ENCODE assay signal across 24 cellular contexts in genomic region chr20:46723039-46723438, GRCh38. TPM values are rescaled to one million over a fixed set of nuclear protein-coding genes. Genes with fewer than 3 reads are reported as not detected.
"Had no signal": no experiment of that assay in that cellular context is flagged by ENCODE, and none has a peak within 500 bp of the region (broad histone marks: within the 10 kb centered on the region; RNA-seq: fewer than 3 reads in every experiment).

No MANE protein-coding gene starts in this region.

- FAIRE-seq: endometrium, islet of Langerhans, keratinocyte had no signal

- DNase-seq: colonic mucosa; cortex of kidney; effector CD8-positive, alpha-beta T cell; effector memory CD8-positive, alpha-beta T cell; endodermal cell; erythroblast; esophagus squamous epithelium; foreskin fibroblast; foreskin melanocyte; gastrocnemius medialis; glutamatergic neuron; head of caudate nucleus; heart right ventricle; hippocampal formation; left cardiac atrium; left lung; left ventricle myocardium superior; lower lobe of right lung; mesenchymal stem cell; mucosa of descending colon had no signal

- H3K27me3 ChIP-seq: colonic mucosa, esophagus squamous epithelium, gastrocnemius medialis, heart right ventricle, left lung had no signal

- H3K4me1 ChIP-seq: colonic mucosa, esophagus squamous epithelium, gastrocnemius medialis, heart right ventricle, left lung, lower lobe of right lung had no signal

- H3K27ac ChIP-seq: colonic mucosa, epithelial cell of prostate, esophagus squamous epithelium, gastrocnemius medialis, heart right ventricle, left lung, lower lobe of right lung had no signal

- H3K9me3 ChIP-seq: colonic mucosa, gastrocnemius medialis, mucosa of descending colon had no signal

- H3K36me3 ChIP-seq: colonic mucosa, gastrocnemius medialis, left lung had no signal

- H3K4me3 ChIP-seq: colonic mucosa, esophagus squamous epithelium, gastrocnemius medialis, heart right ventricle, left lung, lower lobe of right lung, mucosa of descending colon had no signal

RNA-seq across cellular contexts. Expression of gene SLC2A10, which starts 13.6 kb away (rescaled TPM):
- polyA plus RNA-seq: keratinocyte had no signal
